9 cellular contexts compared by ENCODE assay signal in genomic region chr4:30719363-30720020, GRCh38. TPM values are rescaled to one million over a fixed set of nuclear protein-coding genes. Genes with fewer than 3 reads are reported as not detected.
DNase-seq lines count a peak whose midpoint lies in the region; ATAC-seq, FAIRE-seq and TF ChIP-seq lines count a peak whose summit lies in the region.
"Had no signal": no experiment of that assay in that cellular context is flagged by ENCODE, and none has a peak within 500 bp of the region (broad histone marks: within the 10 kb centered on the region; RNA-seq: fewer than 3 reads in every experiment).

No MANE protein-coding gene starts in this region.

- no peak for TF ChIP-seq CTCF in HepG2 (CRISPR knock-in tag; IDR thresholded peaks at IDR 0.05)

- H3K36me3 ChIP-seq in NT2/D1 (ENCODE audit: insufficient read depth, insufficient read length, low read length) (peaks cover 20% of the 10 kb centered on the region), duodenal mucosa (ENCODE audit: control insufficient read depth in 1 of 2, insufficient read depth in 2 of 2, low read length in 2 of 2) (no peaks in the 10 kb centered on the region), HepG2 (replicated peaks in 1 of 2; ENCODE audit: control insufficient read depth in 1 of 2, insufficient read depth in 2 of 2, low read length in 2 of 2) (no peaks in the 10 kb centered on the region), thymus (ENCODE audit: control insufficient read depth, insufficient read depth) (no peaks in the 10 kb centered on the region)

- H3K4me1 ChIP-seq in NT2/D1 (ENCODE audit: insufficient read depth, insufficient read length) (peaks cover 2% of the 10 kb centered on the region), duodenal mucosa (ENCODE audit: control insufficient read depth in 1 of 2, insufficient read depth in 2 of 2, low read length in 2 of 2) (peaks cover 12 to 38% of the 10 kb centered on the region in 2 donors), HepG2 (ENCODE audit: insufficient read depth, low read length) (peaks cover 9% of the 10 kb centered on the region; the same call in 1 of the 2 replicates), thymus (ENCODE audit: control insufficient read depth, insufficient read depth, low read length) (no peaks in the 10 kb centered on the region)

- H3K27ac ChIP-seq in duodenal mucosa (ENCODE audit: low read depth, low read length) (no peak overlapping the region), HepG2 (ENCODE audit: extremely low read length, insufficient read depth, low read length) (no peak overlapping the region), thymus (ENCODE audit: low read depth) (no peak overlapping the region)

- DNase-seq in 8988T (peak; percentile 72), GM03348 (ENCODE audit: low spot score) (peak; percentile 85), NT2/D1 (ENCODE audit: low read depth, low spot score) (peak; percentile 43), HepG2 (ENCODE audit: low spot score) (no peak), SKM-1 treated with dmso at 0.1 percent for 144 hours (lab: John Stamatoyannopoulos, UW; ENCODE audit: unreplicated experiment) (no peak)
- no peak for DNase-seq in stimulated activated CD8-positive, alpha-beta memory T cell treated with anti-CD3 and anti-CD28 coated beads, Interleukin-4, amount 100 ng/mL, for 48 hours

- no peaks in the 10 kb centered on the region for H3K79me2 ChIP-seq in HepG2 (ENCODE audit: insufficient read depth, low read length)

- no peaks in the 10 kb centered on the region for H4K20me1 ChIP-seq in HepG2 (ENCODE audit: insufficient read depth, low read length)

- CTCF ChIA-PET in HepG2 (lab: Yijun Ruan, JAX; ENCODE audit: low intra/inter-chr PET ratio, low total read pairs), result no interaction called here

- peak; percentile 63 for ATAC-seq in HepG2

- H3K4me3 ChIP-seq in NT2/D1 (ENCODE audit: insufficient read length, low read depth) (peak overlapping the region; percentile 80), duodenal mucosa (ENCODE audit: low read depth in 1 of 2, low read length in 2 of 2) (peak overlapping the region; percentile 72 to 83), HepG2 (replicated peaks in 1 of 3; ENCODE audit: insufficient read depth in 1 of 3, low read depth in 2 of 3, low read length in 3 of 3) (peak overlapping the region in 1 of 3 experiments; percentile 4; a peak in 1 of 6 replicates), thymus (ENCODE audit: low read length) (peak overlapping the region; percentile 27)

- H3K9me3 ChIP-seq in NT2/D1 (ENCODE audit: insufficient read depth, low read length) (peaks cover 17% of the 10 kb centered on the region; the same call in 1 of the 2 replicates), duodenal mucosa (ENCODE audit: control insufficient read depth in 1 of 2, low read length in 2 of 2) (no peaks in the 10 kb centered on the region), HepG2 (ENCODE audit: low read length) (no peaks in the 10 kb centered on the region), thymus (ENCODE audit: control insufficient read depth) (no peaks in the 10 kb centered on the region)

- in situ Hi-C loops in HepG2 (cut with HindIII; ENCODE audit: extremely low pct_ligation_motif_present, low pct_unique_long_range_greater_than_20kb), result no loop called here

- H3K9ac ChIP-seq in NT2/D1 (ENCODE audit: insufficient read length, low read depth), result peak overlapping the region; percentile 85
- H3K9ac ChIP-seq in duodenal mucosa (ENCODE audit: low read depth in 1 of 2, low read length in 2 of 2), result peak overlapping the region in 1 of 2 donors; percentile 60
- H3K9ac ChIP-seq in HepG2 (ENCODE audit: insufficient read depth, low read depth, low read length), result no peak overlapping the region

- H3K27me3 ChIP-seq in NT2/D1 (ENCODE audit: insufficient read depth, insufficient read length), result peaks cover 38% of the 10 kb centered on the region
- H3K27me3 ChIP-seq in duodenal mucosa (ENCODE audit: control insufficient read depth in 1 of 2, insufficient read depth in 2 of 2, low read length in 2 of 2), result peaks cover 14 to 36% of the 10 kb centered on the region in 2 donors
- peaks cover 4 to 34% of the 10 kb centered on the region in 2 experiments; a peak in 4 of 5 replicates for H3K27me3 ChIP-seq in HepG2 (ENCODE audit: control insufficient read depth in 1 of 2, insufficient read depth in 2 of 2, low read length in 2 of 2)
- peaks cover 55% of the 10 kb centered on the region for H3K27me3 ChIP-seq in thymus (ENCODE audit: control insufficient read depth, insufficient read depth)

- H3K4me2 ChIP-seq in HepG2 (ENCODE audit: low read depth, low read length), result peak overlapping the region; percentile 23; the same call in 1 of the 2 replicates

- no peak for TF ChIP-seq EP300 in HepG2 (IDR thresholded peaks at IDR 0.05; ENCODE audit: low read depth in 2 of 2, low read length in 2 of 2)
- TF ChIP-seq EP300 in HepG2 (CRISPR knock-in tag; IDR thresholded peaks at IDR 0.05; ENCODE audit: borderline replicate concordance), result no peak

- no peak for TF ChIP-seq POLR2A in HepG2 (IDR thresholded peaks at IDR 0.05; ENCODE audit: insufficient read depth in 1 of 2, low read depth in 2 of 2, low read length in 2 of 2)

- WGBS in HepG2 (ENCODE audit: low lambda C conversion rate), result 19% methylated on average over 14 of the region's 46 CpGs
- WGBS in thymus, result under 1% methylated on average over 46 of the region's 46 CpGs

- intact Hi-C loops in HepG2 (cut with micrococcal nuclease; ENCODE audit: unreplicated experiment), result loop anchor here (10.0 kb wide), 1 partner anchor 955 kb away; no protein-coding TSS in a partner anchor

- POLR2A ChIA-PET in HepG2 (lab: Yijun Ruan, JAX), result no interaction called here

- no TSS peak for BruUV-seq in HepG2 (replicated peaks; lab: Mats Ljungman, UMichigan)

- TF ChIP-seq RAD21 in HepG2 (CRISPR knock-in tag; IDR thresholded peaks at IDR 0.05), result no peak

- FAIRE-seq in HepG2 (lab: Jason Lieb, UNC), result no peak

- H2AFZ ChIP-seq in HepG2 (ENCODE audit: low read length), result no peak overlapping the region

TF ChIP-seq in HepG2, 621 proteins besides CTCF, POLR2A, EP300 and RAD21:
- TF ChIP-seq RFX5 (IDR thresholded peaks at IDR 0.05; ENCODE audit: low read depth, low read length) (no peak), EZH2 (conservative IDR thresholded peaks at IDR 0.05; ENCODE audit: low read depth, low read length) (peak; percentile 60; the same call in 1 of the 2 replicates)
TF ChIP-seq in HepG2: peak in this region for 1.

RNA-seq across cellular contexts. Expression of gene PCDH7, which starts 0.7 kb away (rescaled TPM):
- not detected in 2 replicates for total RNA-seq in HepG2 (2016; rRNA removed; fragmentation: Illumina TruSeq; extraction: Trizol)
- total RNA-seq in HepG2 (2016; cell fraction: cytosol; rRNA removed; fragmentation: Illumina TruSeq; extraction: Trizol; ENCODE audit: low read depth), result not detected in 2 replicates
- total RNA-seq in HepG2 (2016; cell fraction: insoluble cytoplasmic fraction; rRNA removed; fragmentation: Illumina TruSeq; extraction: Trizol), result not detected in 2 replicates
- not detected in 2 replicates for total RNA-seq in HepG2 (2016; cell fraction: membrane; rRNA removed; fragmentation: Illumina TruSeq; extraction: Trizol)
- not detected in 2 replicates for total RNA-seq in HepG2 (2016; cell fraction: nucleus; rRNA removed; fragmentation: Illumina TruSeq; extraction: Trizol)
- polyA plus RNA-seq in HepG2 (2011; rRNA removed), result not detected in 2 replicates
- polyA plus RNA-seq in HepG2 (2011; cell fraction: cytosol; rRNA removed), result not detected in 2 replicates
- polyA plus RNA-seq in HepG2 (2011; cell fraction: nucleus; rRNA removed), result 0.03 TPM in 1 of 2 replicates, not detected in the other
- not detected in 2 replicates for polyA plus RNA-seq in HepG2 (2012)
- not detected in 2 replicates for polyA plus RNA-seq in HepG2 (2016; cell fraction: cytosol; fragmentation: Illumina TruSeq; extraction: Trizol; ENCODE audit: low read depth)
- not detected in 2 replicates for polyA plus RNA-seq in HepG2 (2016; cell fraction: insoluble cytoplasmic fraction; fragmentation: Illumina TruSeq; extraction: Trizol; ENCODE audit: low read depth)
- not detected in 2 replicates for polyA plus RNA-seq in HepG2 (2016; cell fraction: membrane; fragmentation: Illumina TruSeq; extraction: Trizol; ENCODE audit: low read depth)
- not detected in 2 replicates for polyA plus RNA-seq in HepG2 (2016; cell fraction: nucleus; fragmentation: Illumina TruSeq; extraction: Trizol; ENCODE audit: insufficient read depth, low read depth)
- 38.9 TPM in 1 of 2 replicates, not detected in the other for polyA minus RNA-seq in HepG2 (2011; rRNA and poly(A)+ RNA removed; ENCODE audit: low replicate concordance)
- not detected in 2 replicates for polyA minus RNA-seq in HepG2 (2011; cell fraction: cytosol; rRNA and poly(A)+ RNA removed)
- 0.12 and 0.13 TPM in 2 replicates for polyA minus RNA-seq in HepG2 (2011; cell fraction: nucleus; rRNA and poly(A)+ RNA removed)
- 0.64 TPM for polyA plus RNA-seq in thymus
- total RNA-seq: mononuclear cell had no signal

Comparison
In these comparisons a context has a peak if more than half of its experiments do, and no peak if none do; other contexts are left out.
1. DNase-seq: peak in 8988T (single experiment), GM03348 (single experiment) and NT2/D1 (single experiment); none in HepG2 (single experiment), SKM-1 treated with dmso at 0.1 percent for 144 hours (single experiment) and stimulated activated CD8-positive, alpha-beta memory T cell treated with anti-CD3 and anti-CD28 coated beads, Interleukin-4, amount 100 ng/mL, for 48 hours (single experiment).